11 cellular contexts compared by ENCODE assay signal in the genomic region with DNA sequence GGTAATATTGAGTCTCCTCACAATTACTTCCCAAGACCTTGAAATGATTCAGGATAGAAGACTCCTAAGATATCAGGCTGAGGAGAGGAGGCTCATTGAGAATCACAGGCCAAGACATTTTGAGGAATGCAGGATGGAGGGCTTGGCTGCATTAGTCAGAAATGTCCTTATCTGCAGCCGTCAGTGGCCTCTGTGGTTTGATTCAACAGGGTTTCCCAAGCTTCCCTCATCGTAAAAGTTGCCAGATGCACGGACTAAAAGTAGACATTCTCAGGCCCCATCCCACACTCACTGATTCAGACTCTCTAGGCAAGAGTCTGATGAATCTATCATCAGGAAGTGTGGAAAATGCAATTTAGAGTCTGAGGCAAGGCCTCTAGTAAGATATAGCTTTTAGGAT. TPM values are rescaled to one million over a fixed set of nuclear protein-coding genes. Genes with fewer than 3 reads are reported as not detected.
DNase-seq lines count a peak whose midpoint lies in the region; ATAC-seq, FAIRE-seq and TF ChIP-seq lines count a peak whose summit lies in the region.
"Had no signal": no experiment of that assay in that cellular context is flagged by ENCODE, and none has a peak within 500 bp of the region (broad histone marks: within the 10 kb centered on the region; RNA-seq: fewer than 3 reads in every experiment).

No MANE protein-coding gene starts in this region.

- H3K4me1 Mint-ChIP-seq in astrocyte (ENCODE audit: low read depth, unreplicated experiment) = peaks cover 31% of the 10 kb centered on the region
- no peaks in the 10 kb centered on the region for H3K4me1 Mint-ChIP-seq in stimulated activated naive B cell treated with anti-CD40 and anti-IgM and Interleukin-4, amounts not matched to agents 10 μg/mL and 1 μg/mL and 100 μg/mL, for 72 hours

- FAIRE-seq in astrocyte (lab: Jason Lieb, UNC) (peak; percentile 99), keratinocyte (lab: Jason Lieb, UNC) (peak; percentile 95)
- FAIRE-seq: islet of Langerhans had no signal

- no peak overlapping the region for H3K4me3 ChIP-seq in astrocyte (ENCODE audit: insufficient read depth, low read depth, low read length)
- no peak overlapping the region for H3K4me3 ChIP-seq in keratinocyte (ENCODE audit: control insufficient read depth in 2 of 3, extremely low read depth in 1 of 3, insufficient read depth in 2 of 3, low read depth in 1 of 3, low read length in 3 of 3)
- H3K4me3 ChIP-seq in mucosa of descending colon = no peak overlapping the region

- dilution Hi-C loops in keratinocyte (cut with MboI; ENCODE audit: extremely low pct_ligation_motif_present, low sequenced_read_pairs) = no loop called here

- H4K20me1 ChIP-seq in astrocyte (ENCODE audit: insufficient read depth, low read length) (no peaks in the 10 kb centered on the region), keratinocyte (ENCODE audit: control insufficient read depth, extremely low read depth, insufficient read depth, low read length) (no peaks in the 10 kb centered on the region)

- no peaks in the 10 kb centered on the region for H3K36me3 ChIP-seq in astrocyte (ENCODE audit: insufficient read depth, low read length)
- no peaks in the 10 kb centered on the region for H3K36me3 ChIP-seq in keratinocyte (ENCODE audit: control insufficient read depth in 2 of 2, extremely low read depth in 1 of 2, insufficient read depth in 2 of 2, low read length in 2 of 2)
- no peaks in the 10 kb centered on the region for H3K36me3 ChIP-seq in mucosa of descending colon (ENCODE audit: low read depth)

- DNase-seq in Ammon's horn (ENCODE audit: low spot score) (peak; percentile 13), M059J (ENCODE audit: low read depth) (peak; percentile 96), astrocyte (ENCODE audit: low read depth) (peak; percentile 100), keratinocyte (ENCODE audit: low read depth, low spot score) (no peak), HuH-7 (ENCODE audit: low spot score) (no peak), ACHN (no peak), mucosa of descending colon (no peak)
- DNase-seq in stimulated activated naive B cell treated with anti-CD40 and anti-IgM and Interleukin-4, amounts not matched to agents 10 μg/mL and 1 μg/mL and 100 μg/mL, for 72 hours = no peak
- DNase-seq: CD8-positive, alpha-beta T cell had no signal

- no peaks in the 10 kb centered on the region for H3K27me3 Mint-ChIP-seq in astrocyte (ENCODE audit: low read depth, unreplicated experiment)
- H3K27me3 Mint-ChIP-seq in stimulated activated naive B cell treated with anti-CD40 and anti-IgM and Interleukin-4, amounts not matched to agents 10 μg/mL and 1 μg/mL and 100 μg/mL, for 72 hours = no peaks in the 10 kb centered on the region

- no peaks in the 10 kb centered on the region for H3K9me1 ChIP-seq in keratinocyte (ENCODE audit: control insufficient read depth, extremely low read depth, insufficient read depth, low read length)

- H3K9ac ChIP-seq in astrocyte (ENCODE audit: low read length) (peak overlapping the region; percentile 68), keratinocyte (ENCODE audit: control insufficient read depth, extremely low read depth, insufficient read depth, low read length) (no peak overlapping the region)

- H3K27ac ChIP-seq in astrocyte (ENCODE audit: low read depth, low read length) (peak overlapping the region; percentile 96), keratinocyte (ENCODE audit: control insufficient read depth, insufficient read depth, low read length) (peak overlapping the region; percentile 51)

- no peak for ATAC-seq in stimulated activated naive B cell treated with anti-CD40 and anti-IgM and Interleukin-4, amounts not matched to agents 10 μg/mL and 1 μg/mL and 100 μg/mL, for 72 hours (replicated peaks)
- ATAC-seq in mucosa of descending colon = no peak
- ATAC-seq: CD8-positive, alpha-beta T cell had no signal

- no peaks in the 10 kb centered on the region for H3K9me3 ChIP-seq in astrocyte (ENCODE audit: insufficient read depth, low read depth, low read length)
- no peaks in the 10 kb centered on the region for H3K9me3 ChIP-seq in keratinocyte (ENCODE audit: control insufficient read depth, low read depth, low read length)
- H3K9me3 ChIP-seq in mucosa of descending colon = no peaks in the 10 kb centered on the region

- H2AFZ ChIP-seq in astrocyte (ENCODE audit: low read depth, low read length) = no peak overlapping the region
- H2AFZ ChIP-seq in keratinocyte (ENCODE audit: control insufficient read depth, low read length) = peak overlapping the region; percentile 51

- peaks cover 2% of the 10 kb centered on the region for H3K9me3 Mint-ChIP-seq in astrocyte (ENCODE audit: unreplicated experiment)
- H3K9me3 Mint-ChIP-seq in stimulated activated naive B cell treated with anti-CD40 and anti-IgM and Interleukin-4, amounts not matched to agents 10 μg/mL and 1 μg/mL and 100 μg/mL, for 72 hours = no peaks in the 10 kb centered on the region
- H3K9me3 Mint-ChIP-seq: CD8-positive, alpha-beta T cell had no signal

- TF ChIP-seq CTCF in astrocyte (IDR thresholded peaks at IDR 0.05; ENCODE audit: insufficient read depth, low read depth, low read length) (no peak), keratinocyte (optimal IDR thresholded peaks at IDR 0.05 in 1 of 3, IDR thresholded peaks at IDR 0.05 in 1 of 3, conservative IDR thresholded peaks at IDR 0.05 in 1 of 3; ENCODE audit: extremely low read depth in 1 of 3, insufficient read depth in 2 of 3, low read length in 3 of 3) (no peak), mucosa of descending colon (IDR thresholded peaks at IDR 0.05) (no peak)

- no peaks in the 10 kb centered on the region for H3K36me3 Mint-ChIP-seq in astrocyte (ENCODE audit: low read depth, unreplicated experiment)
- no peaks in the 10 kb centered on the region for H3K36me3 Mint-ChIP-seq in stimulated activated naive B cell treated with anti-CD40 and anti-IgM and Interleukin-4, amounts not matched to agents 10 μg/mL and 1 μg/mL and 100 μg/mL, for 72 hours
- H3K36me3 Mint-ChIP-seq: CD8-positive, alpha-beta T cell had no signal

- in situ Hi-C loops in ACHN (cut with HindIII; ENCODE audit: low pct_ligation_motif_present, low pct_unique_long_range_greater_than_20kb, low sequenced_read_pairs) = no loop called here

- H3K4me1 ChIP-seq in astrocyte (ENCODE audit: insufficient read depth, low read length) (peaks cover 30% of the 10 kb centered on the region), keratinocyte (ENCODE audit: control insufficient read depth, extremely low read depth, insufficient read depth, low read length) (peaks cover 20% of the 10 kb centered on the region), mucosa of descending colon (ENCODE audit: low read depth) (no peaks in the 10 kb centered on the region)

- H3K27ac Mint-ChIP-seq in astrocyte (ENCODE audit: unreplicated experiment) = peak overlapping the region; percentile 94
- H3K27ac Mint-ChIP-seq in stimulated activated naive B cell treated with anti-CD40 and anti-IgM and Interleukin-4, amounts not matched to agents 10 μg/mL and 1 μg/mL and 100 μg/mL, for 72 hours = no peak overlapping the region
- H3K27ac Mint-ChIP-seq: CD8-positive, alpha-beta T cell had no signal

- H3K27me3 ChIP-seq in astrocyte (ENCODE audit: insufficient read depth, low read length) (no peaks in the 10 kb centered on the region), keratinocyte (ENCODE audit: control insufficient read depth, extremely low read depth, insufficient read depth, low read length) (no peaks in the 10 kb centered on the region)

- no peaks in the 10 kb centered on the region for H3K79me2 ChIP-seq in astrocyte (ENCODE audit: insufficient read depth, low read length)
- no peaks in the 10 kb centered on the region for H3K79me2 ChIP-seq in keratinocyte (ENCODE audit: control insufficient read depth, insufficient read depth, low read length)

- peak overlapping the region; percentile 49 for H3K4me2 ChIP-seq in astrocyte (ENCODE audit: low read length)
- no peak overlapping the region for H3K4me2 ChIP-seq in keratinocyte (ENCODE audit: control insufficient read depth, extremely low read depth, insufficient read depth, low read depth, low read length)

- H3K4me3 Mint-ChIP-seq in astrocyte (ENCODE audit: unreplicated experiment) = no peak overlapping the region
- no peak overlapping the region for H3K4me3 Mint-ChIP-seq in stimulated activated naive B cell treated with anti-CD40 and anti-IgM and Interleukin-4, amounts not matched to agents 10 μg/mL and 1 μg/mL and 100 μg/mL, for 72 hours
- H3K4me3 Mint-ChIP-seq: CD8-positive, alpha-beta T cell had no signal

- intact Hi-C loops in mucosa of descending colon (cut with DNase I, micrococcal nuclease) = no loop called here

RNA-seq across cellular contexts. Expression of gene TMEM178A, which starts 34.0 kb away (rescaled TPM):
- 0.79 and 3.9 TPM in 2 replicates for total RNA-seq in M059J (2014; rRNA removed; shearing (Covaris generic))
- 28.7 and 41.6 TPM in 2 replicates for total RNA-seq in astrocyte
- polyA plus RNA-seq in keratinocyte = 0.03 to 0.44 TPM (median 0.07 TPM) in 3 replicates
- polyA plus RNA-seq in keratinocyte (2011; ENCODE audit: low read depth) = 0.86 TPM
- not detected in 2 replicates for polyA plus RNA-seq in keratinocyte (2011; cell fraction: cytosol; rRNA removed)
- 2.9 and 3.9 TPM in 2 replicates for polyA plus RNA-seq in keratinocyte (2011; cell fraction: nucleus; rRNA removed)
- 0.65 TPM in 1 of 2 replicates, not detected in the other for polyA plus RNA-seq in keratinocyte (2012; ENCODE audit: low replicate concordance)
- not detected in 3 replicates for polyA minus RNA-seq in keratinocyte
- not detected for polyA minus RNA-seq in keratinocyte (2011; cell fraction: cytosol; rRNA and poly(A)+ RNA removed)
- polyA minus RNA-seq in keratinocyte (2011; cell fraction: nucleus; rRNA and poly(A)+ RNA removed) = not detected in 2 replicates
- 1 to 10 TPM; 1.0 to 3.9 (median 1.2) TPM for total RNA-seq in mucosa of descending colon
- total RNA-seq: T-helper 2 cell treated with Interferon-gamma antibody and Interleukin-4, amounts not matched to agents 100 ng/mL and 5 ng/mL, for 36 hours had no signal

Comparison
In these comparisons a context has a peak if more than half of its experiments do, and no peak if none do; other contexts are left out.
1. DNase-seq: peak in Ammon's horn (single experiment), M059J (single experiment) and astrocyte (single experiment); none in keratinocyte (single experiment), stimulated activated naive B cell treated with anti-CD40 and anti-IgM and Interleukin-4, amounts not matched to agents 10 μg/mL and 1 μg/mL and 100 μg/mL, for 72 hours (single experiment), HuH-7 (single experiment), ACHN (single experiment) and mucosa of descending colon (0 of 3).